ENCODE assay signal across 12 cellular contexts in the genomic region with DNA sequence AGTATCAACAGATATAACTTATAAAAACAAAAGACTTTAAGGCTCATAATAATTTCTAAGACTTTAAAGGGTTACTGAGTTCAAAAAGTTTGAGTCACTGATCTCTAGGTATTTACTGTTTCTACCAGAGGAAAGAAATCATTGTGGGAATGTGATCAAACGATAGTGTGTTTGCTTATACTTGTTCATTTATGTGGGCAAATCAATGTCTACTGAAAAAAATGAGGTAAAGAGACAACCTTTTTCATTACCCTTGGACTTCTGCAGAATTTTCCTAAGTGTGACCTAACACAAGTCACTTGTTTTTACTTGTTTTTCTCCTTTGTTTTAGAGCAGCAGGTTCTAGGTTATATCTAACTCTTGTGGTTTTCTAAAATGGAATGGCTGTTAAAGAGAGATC.
DNase-seq lines count a peak whose midpoint lies in the region; ATAC-seq, FAIRE-seq and TF ChIP-seq lines count a peak whose summit lies in the region.
"Had no signal": no experiment of that assay in that cellular context is flagged by ENCODE, and none has a peak within 500 bp of the region (broad histone marks: within the 10 kb centered on the region; RNA-seq: fewer than 3 reads in every experiment).

No MANE protein-coding gene starts in this region.

- peaks cover 58% of the 10 kb centered on the region for H3K4me1 Mint-ChIP-seq in activated CD4-positive, alpha-beta T cell treated with anti-CD3 and anti-CD28 coated beads for 36 hours

- intact Hi-C loops in activated CD4-positive, alpha-beta T cell treated with anti-CD3 and anti-CD28 coated beads for 36 hours (cut with DNase I, micrococcal nuclease) = no loop called here

- H3K4me3 Mint-ChIP-seq in activated CD4-positive, alpha-beta T cell treated with anti-CD3 and anti-CD28 coated beads for 36 hours = peak overlapping the region; percentile 45

- H3K9me3 ChIP-seq in RWPE2 (ENCODE audit: severe bottlenecking) (no peaks in the 10 kb centered on the region), fibroblast of lung (ENCODE audit: control insufficient read depth, insufficient read depth, low read depth, low read length) (no peaks in the 10 kb centered on the region), smooth muscle cell (replicated peaks; ENCODE audit: low read depth) (no peaks in the 10 kb centered on the region)
- H3K9me3 ChIP-seq: heart right ventricle had no signal

- no peaks in the 10 kb centered on the region for H3K9me3 Mint-ChIP-seq in activated CD4-positive, alpha-beta T cell treated with anti-CD3 and anti-CD28 coated beads for 36 hours (ENCODE audit: low read depth)

- no peaks in the 10 kb centered on the region for H3K27me3 ChIP-seq in RWPE2 (ENCODE audit: insufficient read depth, poor library complexity, severe bottlenecking)
- H3K27me3 ChIP-seq in fibroblast of lung (ENCODE audit: control insufficient read depth, insufficient read depth, low read length) = no peaks in the 10 kb centered on the region
- H3K27me3 ChIP-seq in smooth muscle cell (ENCODE audit: low read depth) = no peaks in the 10 kb centered on the region

- peaks cover 38% of the 10 kb centered on the region for H3K4me1 ChIP-seq in RWPE2 (ENCODE audit: insufficient read depth, poor library complexity, severe bottlenecking)
- H3K4me1 ChIP-seq in fibroblast of lung (ENCODE audit: control insufficient read depth, extremely low read depth, insufficient read depth, low read length) = no peaks in the 10 kb centered on the region
- peaks cover 35% of the 10 kb centered on the region for H3K4me1 ChIP-seq in smooth muscle cell (ENCODE audit: low read depth)

- DNase-seq in activated CD4-positive, alpha-beta T cell treated with anti-CD3 and anti-CD28 coated beads for 36 hours = no peak
- DNase-seq in activated CD4-positive, alpha-beta T cell treated with anti-CD3 and anti-CD28 coated beads, Interleukin-2, amount 50 U/mL, for 1 hour = no peak
- DNase-seq in RWPE2 (ENCODE audit: low spot score) (no peak), fibroblast of lung (ENCODE audit: low read depth in 2 of 2) (peak in 1 of 2 donors; percentile 63), smooth muscle cell (lab: John Stamatoyannopoulos, UW; ENCODE audit: unreplicated experiment) (no peak), frontal cortex (ENCODE audit: low spot score in 2 of 2) (no peak), SHP77 treated with DMSO at 0.1 percent for 48 hours (lab: John Stamatoyannopoulos, UW) (no peak), DMS53 (lab: John Stamatoyannopoulos, UW) (no peak)
- DNase-seq: cerebellar nuclear complex, heart right ventricle, NCI-H524 had no signal

- POLR2A ChIA-PET in activated CD4-positive, alpha-beta T cell treated with anti-CD3 and anti-CD28 coated beads for 36 hours (lab: Charles Lee) = no interaction called here

- H3F3A ChIP-seq in smooth muscle cell (ENCODE audit: low read depth) = peaks cover 14% of the 10 kb centered on the region

- H3K4me3 ChIP-seq in RWPE2 (ENCODE audit: severe bottlenecking) (peak overlapping the region; percentile 1), fibroblast of lung (replicated peaks in 1 of 4; ENCODE audit: control extremely low read depth in 1 of 4, insufficient read depth in 1 of 4, low read depth in 3 of 4, low read length in 4 of 4) (peak overlapping the region in 2 of 4 experiments; percentile 17 to 29), smooth muscle cell (peak overlapping the region; percentile 14)

- H4K20me1 ChIP-seq in fibroblast of lung (ENCODE audit: control insufficient read depth, extremely low read depth, insufficient read depth, low read length) = no peaks in the 10 kb centered on the region
- no peaks in the 10 kb centered on the region for H4K20me1 ChIP-seq in smooth muscle cell (ENCODE audit: low read depth)

- 13% methylated on average over 1 of the region's 1 CpG for WGBS in smooth muscle cell (ENCODE audit: low lambda C conversion rate)

- peaks cover 18% of the 10 kb centered on the region for H3K27me3 Mint-ChIP-seq in activated CD4-positive, alpha-beta T cell treated with anti-CD3 and anti-CD28 coated beads for 36 hours

- FAIRE-seq in frontal cortex (lab: Jason Lieb, UNC) = no peak

- CTCF ChIA-PET in activated CD4-positive, alpha-beta T cell treated with anti-CD3 and anti-CD28 coated beads for 36 hours (lab: Charles Lee) = interaction anchor here (1.0 to 1.2 kb wide), 3 partner anchors 11 to 69 kb away, joined by 3 to 5 read pairs (median 3); no protein-coding TSS in a partner anchor

- ATAC-seq in activated CD4-positive, alpha-beta T cell treated with anti-CD3 and anti-CD28 coated beads for 36 hours = no peak
- ATAC-seq in RWPE2 (ENCODE audit: low read depth) = no peak
- ATAC-seq: HCT116 had no signal

- no peaks in the 10 kb centered on the region for H3K36me3 Mint-ChIP-seq in activated CD4-positive, alpha-beta T cell treated with anti-CD3 and anti-CD28 coated beads for 36 hours (ENCODE audit: low read depth)

- H3K4me2 ChIP-seq in fibroblast of lung (ENCODE audit: extremely low read depth, insufficient read depth, low read length) = peak overlapping the region; percentile 62
- peak overlapping the region; percentile 78 for H3K4me2 ChIP-seq in smooth muscle cell

- H3K27ac ChIP-seq in RWPE2 (ENCODE audit: poor library complexity, severe bottlenecking) = peak overlapping the region; percentile 95
- H3K27ac ChIP-seq in fibroblast of lung (ENCODE audit: insufficient read depth, low read length) = peak overlapping the region; percentile 37
- H3K27ac ChIP-seq in smooth muscle cell (ENCODE audit: low read depth) = peak overlapping the region; percentile 92

- no peaks in the 10 kb centered on the region for H3K36me3 ChIP-seq in RWPE2 (ENCODE audit: low read depth)
- no peaks in the 10 kb centered on the region for H3K36me3 ChIP-seq in fibroblast of lung (ENCODE audit: control insufficient read depth, insufficient read depth, low read length)
- no peaks in the 10 kb centered on the region for H3K36me3 ChIP-seq in smooth muscle cell (ENCODE audit: low read depth)
- H3K36me3 ChIP-seq: heart right ventricle had no signal

- no peaks in the 10 kb centered on the region for H3K79me2 ChIP-seq in fibroblast of lung (ENCODE audit: control insufficient read depth, insufficient read depth, low read length)
- H3K79me2 ChIP-seq in smooth muscle cell (ENCODE audit: low read depth) = no peaks in the 10 kb centered on the region

- H2AFZ ChIP-seq in fibroblast of lung (ENCODE audit: low read length) (no peak overlapping the region), smooth muscle cell (ENCODE audit: low read depth) (peak overlapping the region; percentile 25)

- no peak overlapping the region for H3K9ac ChIP-seq in fibroblast of lung (ENCODE audit: insufficient read depth, low read length)
- peak overlapping the region; percentile 85 for H3K9ac ChIP-seq in smooth muscle cell (ENCODE audit: low read depth)

- TF ChIP-seq CTCF in RWPE2 (IDR thresholded peaks at IDR 0.05; ENCODE audit: poor library complexity, severe bottlenecking) (no peak), fibroblast of lung (conservative IDR thresholded peaks at IDR 0.05 in 1 of 2, IDR thresholded peaks at IDR 0.05 in 1 of 2; ENCODE audit: low read depth in 1 of 2, low read length in 2 of 2) (no peak), smooth muscle cell (IDR thresholded peaks at IDR 0.05; ENCODE audit: borderline replicate concordance, insufficient read depth, poor library complexity, severe bottlenecking) (no peak)

- peak overlapping the region; percentile 80 for H3K27ac Mint-ChIP-seq in activated CD4-positive, alpha-beta T cell treated with anti-CD3 and anti-CD28 coated beads for 36 hours

Comparison
In these comparisons a context has a peak if more than half of its experiments do, and no peak if none do; other contexts are left out.
1. H3K27ac ChIP-seq: peak in every context shown above with its lines; median percentile 95 in RWPE2; 92 in smooth muscle cell; 37 in fibroblast of lung.